ENCODE assay signal across 1 cellular context in the genomic region with DNA sequence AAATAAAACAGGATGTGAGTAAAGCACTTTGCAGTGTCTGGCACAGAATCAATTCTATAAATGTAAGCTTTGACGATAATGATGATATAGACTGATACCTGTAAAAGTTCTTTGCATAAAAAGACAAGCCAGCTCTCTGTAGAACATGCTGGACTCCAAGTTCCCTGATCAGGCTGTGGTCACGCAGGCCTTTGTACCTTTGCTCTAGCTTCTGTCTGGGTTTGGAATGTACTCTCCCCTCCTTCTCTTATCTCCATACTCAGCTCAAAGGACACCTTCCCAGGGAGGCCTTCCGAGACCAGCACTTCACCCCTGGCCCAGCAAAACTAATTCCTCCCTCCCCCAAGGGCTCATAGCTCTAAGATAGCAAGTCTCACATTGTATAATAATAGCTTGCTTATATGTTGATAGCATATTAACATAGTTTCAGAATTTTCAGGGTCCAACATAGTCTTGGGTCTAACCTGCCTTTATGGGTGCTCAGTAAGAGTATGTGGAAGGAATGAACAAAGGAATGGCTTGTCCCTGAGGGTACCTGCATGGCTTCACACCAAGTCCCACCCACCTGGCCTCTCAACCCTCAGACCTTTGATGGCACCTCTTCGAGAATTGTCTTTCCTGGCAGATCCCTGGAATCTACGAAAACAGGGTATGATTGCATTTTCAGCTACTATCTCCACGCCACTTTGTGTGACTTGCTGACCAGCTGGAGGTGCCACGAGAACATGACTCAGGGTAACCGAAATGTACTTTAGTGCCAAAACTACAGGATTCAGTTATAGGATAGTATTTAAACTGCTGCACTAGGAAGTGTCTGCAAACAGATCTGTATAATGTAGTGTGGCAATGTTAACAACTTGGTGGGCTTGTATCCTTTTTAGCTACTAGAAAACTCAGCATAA.
TF ChIP-seq lines count a peak whose summit lies in the region.

No MANE protein-coding gene starts in this region.

TF ChIP-seq in HepG2, 621 proteins besides CTCF, POLR2A, EP300 and RAD21 (continued from another document and continues in another):
- TF ChIP-seq, protein P1, sequence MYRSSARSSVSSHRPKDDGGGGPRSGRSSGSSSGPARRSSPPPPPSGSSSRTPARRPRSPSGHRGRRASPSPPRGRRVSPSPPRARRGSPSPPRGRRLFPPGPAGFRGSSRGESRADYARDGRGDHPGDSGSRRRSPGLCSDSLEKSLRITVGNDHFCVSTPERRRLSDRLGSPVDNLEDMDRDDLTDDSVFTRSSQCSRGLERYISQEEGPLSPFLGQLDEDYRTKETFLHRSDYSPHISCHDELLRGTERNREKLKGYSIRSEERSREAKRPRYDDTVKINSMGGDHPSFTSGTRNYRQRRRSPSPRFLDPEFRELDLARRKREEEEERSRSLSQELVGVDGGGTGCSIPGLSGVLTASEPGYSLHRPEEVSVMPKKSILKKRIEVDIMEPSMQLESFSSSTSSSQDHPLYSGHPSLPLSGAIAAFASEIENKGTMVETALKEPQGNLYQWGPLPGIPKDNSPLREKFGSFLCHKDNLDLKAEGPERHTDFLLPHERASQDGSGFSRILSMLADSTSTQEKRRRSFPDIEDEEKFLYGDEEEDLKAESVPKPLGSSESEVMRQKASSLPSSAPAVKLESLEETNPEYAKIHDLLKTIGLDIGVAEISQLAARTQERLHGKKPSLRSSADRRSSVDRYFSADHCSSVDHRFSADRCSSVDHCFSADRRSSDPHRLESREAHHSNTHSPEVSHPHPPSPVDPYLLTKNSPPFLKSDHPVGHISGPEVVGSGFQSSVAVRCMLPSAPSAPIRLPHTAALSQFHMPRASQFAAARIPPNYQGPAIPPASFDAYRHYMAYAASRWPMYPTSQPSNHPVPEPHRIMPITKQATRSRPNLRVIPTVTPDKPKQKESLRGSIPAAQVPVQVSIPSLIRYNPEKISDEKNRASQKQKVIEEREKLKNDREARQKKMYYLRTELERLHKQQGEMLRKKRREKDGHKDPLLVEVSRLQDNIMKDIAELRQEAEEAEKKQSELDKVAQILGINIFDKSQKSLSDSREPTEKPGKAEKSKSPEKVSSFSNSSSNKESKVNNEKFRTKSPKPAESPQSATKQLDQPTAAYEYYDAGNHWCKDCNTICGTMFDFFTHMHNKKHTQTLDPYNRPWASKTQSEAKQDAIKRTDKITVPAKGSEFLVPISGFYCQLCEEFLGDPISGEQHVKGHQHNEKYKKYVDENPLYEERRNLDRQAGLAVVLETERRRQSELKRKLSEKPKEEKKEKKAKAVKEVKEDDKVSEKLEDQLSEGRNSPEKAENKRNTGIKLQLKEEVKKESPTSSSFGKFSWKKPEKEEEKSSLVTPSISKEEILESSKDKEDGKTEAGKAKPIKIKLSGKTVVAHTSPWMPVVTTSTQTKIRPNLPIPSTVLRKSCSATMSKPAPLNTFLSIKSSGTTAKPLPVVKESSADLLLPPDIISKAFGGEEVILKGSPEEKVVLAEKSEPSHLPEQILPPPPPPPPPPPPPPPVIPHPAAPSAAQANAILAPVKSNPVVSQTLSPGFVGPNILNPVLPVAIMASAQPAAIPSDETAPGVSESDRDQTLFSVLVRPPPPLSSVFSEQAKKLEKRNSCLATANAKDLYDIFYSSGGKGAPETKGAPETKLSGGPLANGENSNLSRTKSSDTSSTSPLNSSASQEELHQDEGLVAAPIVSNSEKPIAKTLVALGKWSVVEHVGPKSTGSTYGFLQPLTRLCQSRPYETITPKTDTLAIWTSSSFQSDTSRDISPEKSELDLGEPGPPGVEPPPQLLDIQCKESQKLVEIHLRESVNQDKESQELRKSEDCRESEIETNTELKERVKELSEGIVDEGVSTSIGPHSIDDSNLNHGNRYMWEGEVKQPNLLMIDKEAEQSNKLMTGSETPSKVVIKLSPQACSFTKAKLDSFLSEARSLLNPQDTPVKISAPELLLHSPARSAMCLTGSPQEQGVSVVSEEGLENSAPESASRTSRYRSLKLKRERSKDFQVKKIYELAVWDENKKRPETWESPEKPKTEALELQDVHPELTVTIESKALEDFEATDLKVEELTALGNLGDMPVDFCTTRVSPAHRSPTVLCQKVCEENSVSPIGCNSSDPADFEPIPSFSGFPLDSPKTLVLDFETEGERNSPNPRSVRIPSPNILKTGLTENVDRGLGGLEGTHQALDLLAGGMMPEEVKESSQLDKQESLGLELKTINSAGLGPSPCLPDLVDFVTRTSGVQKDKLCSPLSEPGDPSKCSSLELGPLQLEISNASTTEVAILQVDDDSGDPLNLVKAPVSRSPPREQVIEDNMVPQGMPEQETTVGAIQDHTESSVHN (CRISPR knock-in tag; IDR thresholded peaks at IDR 0.05) = 0 out of 2 replicates have a peak, but pooled peaks have one; percentile 63
- TF ChIP-seq TBL1XR1 (IDR thresholded peaks at IDR 0.05; ENCODE audit: borderline replicate concordance, low read length, partially characterized antibody) (peak; percentile 62), ESRRA (CRISPR knock-in tag; IDR thresholded peaks at IDR 0.05; ENCODE audit: low read depth) (peak; percentile 80), E2F5 (CRISPR knock-in tag; conservative IDR thresholded peaks at IDR 0.05) (no peak), ZNF772 (CRISPR knock-in tag; IDR thresholded peaks at IDR 0.05) (no peak), ZNF768 (CRISPR knock-in tag; IDR thresholded peaks at IDR 0.05) (no peak), NKX3-1 (CRISPR knock-in tag; IDR thresholded peaks at IDR 0.05) (no peak), ZBTB37 (CRISPR knock-in tag; IDR thresholded peaks at IDR 0.05) (no peak; the same call in 1 of the 2 replicates), CBFB (CRISPR knock-in tag; IDR thresholded peaks at IDR 0.05) (peak; percentile 86), ZNF792 (CRISPR knock-in tag; IDR thresholded peaks at IDR 0.05) (peak; percentile 97), NPAS2 (CRISPR knock-in tag; IDR thresholded peaks at IDR 0.05; ENCODE audit: borderline replicate concordance) (no peak), KDM1A (CRISPR knock-in tag; IDR thresholded peaks at IDR 0.05) (no peak), ZNF709 (CRISPR knock-in tag; IDR thresholded peaks at IDR 0.05) (no peak), ZBTB46 (CRISPR knock-in tag; IDR thresholded peaks at IDR 0.05; ENCODE audit: borderline replicate concordance) (no peak), ZNF784 (CRISPR knock-in tag; IDR thresholded peaks at IDR 0.05; ENCODE audit: borderline replicate concordance) (no peak), MED13 (CRISPR knock-in tag; IDR thresholded peaks at IDR 0.05) (no peak)
- TF ChIP-seq, protein P2, sequence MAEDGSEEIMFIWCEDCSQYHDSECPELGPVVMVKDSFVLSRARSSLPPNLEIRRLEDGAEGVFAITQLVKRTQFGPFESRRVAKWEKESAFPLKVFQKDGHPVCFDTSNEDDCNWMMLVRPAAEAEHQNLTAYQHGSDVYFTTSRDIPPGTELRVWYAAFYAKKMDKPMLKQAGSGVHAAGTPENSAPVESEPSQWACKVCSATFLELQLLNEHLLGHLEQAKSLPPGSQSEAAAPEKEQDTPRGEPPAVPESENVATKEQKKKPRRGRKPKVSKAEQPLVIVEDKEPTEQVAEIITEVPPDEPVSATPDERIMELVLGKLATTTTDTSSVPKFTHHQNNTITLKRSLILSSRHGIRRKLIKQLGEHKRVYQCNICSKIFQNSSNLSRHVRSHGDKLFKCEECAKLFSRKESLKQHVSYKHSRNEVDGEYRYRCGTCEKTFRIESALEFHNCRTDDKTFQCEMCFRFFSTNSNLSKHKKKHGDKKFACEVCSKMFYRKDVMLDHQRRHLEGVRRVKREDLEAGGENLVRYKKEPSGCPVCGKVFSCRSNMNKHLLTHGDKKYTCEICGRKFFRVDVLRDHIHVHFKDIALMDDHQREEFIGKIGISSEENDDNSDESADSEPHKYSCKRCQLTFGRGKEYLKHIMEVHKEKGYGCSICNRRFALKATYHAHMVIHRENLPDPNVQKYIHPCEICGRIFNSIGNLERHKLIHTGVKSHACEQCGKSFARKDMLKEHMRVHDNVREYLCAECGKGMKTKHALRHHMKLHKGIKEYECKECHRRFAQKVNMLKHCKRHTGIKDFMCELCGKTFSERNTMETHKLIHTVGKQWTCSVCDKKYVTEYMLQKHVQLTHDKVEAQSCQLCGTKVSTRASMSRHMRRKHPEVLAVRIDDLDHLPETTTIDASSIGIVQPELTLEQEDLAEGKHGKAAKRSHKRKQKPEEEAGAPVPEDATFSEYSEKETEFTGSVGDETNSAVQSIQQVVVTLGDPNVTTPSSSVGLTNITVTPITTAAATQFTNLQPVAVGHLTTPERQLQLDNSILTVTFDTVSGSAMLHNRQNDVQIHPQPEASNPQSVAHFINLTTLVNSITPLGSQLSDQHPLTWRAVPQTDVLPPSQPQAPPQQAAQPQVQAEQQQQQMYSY (CRISPR knock-in tag; IDR thresholded peaks at IDR 0.05) = 0 out of 2 replicates have a peak, but pooled peaks have one; percentile 3
- TF ChIP-seq, protein P3, sequence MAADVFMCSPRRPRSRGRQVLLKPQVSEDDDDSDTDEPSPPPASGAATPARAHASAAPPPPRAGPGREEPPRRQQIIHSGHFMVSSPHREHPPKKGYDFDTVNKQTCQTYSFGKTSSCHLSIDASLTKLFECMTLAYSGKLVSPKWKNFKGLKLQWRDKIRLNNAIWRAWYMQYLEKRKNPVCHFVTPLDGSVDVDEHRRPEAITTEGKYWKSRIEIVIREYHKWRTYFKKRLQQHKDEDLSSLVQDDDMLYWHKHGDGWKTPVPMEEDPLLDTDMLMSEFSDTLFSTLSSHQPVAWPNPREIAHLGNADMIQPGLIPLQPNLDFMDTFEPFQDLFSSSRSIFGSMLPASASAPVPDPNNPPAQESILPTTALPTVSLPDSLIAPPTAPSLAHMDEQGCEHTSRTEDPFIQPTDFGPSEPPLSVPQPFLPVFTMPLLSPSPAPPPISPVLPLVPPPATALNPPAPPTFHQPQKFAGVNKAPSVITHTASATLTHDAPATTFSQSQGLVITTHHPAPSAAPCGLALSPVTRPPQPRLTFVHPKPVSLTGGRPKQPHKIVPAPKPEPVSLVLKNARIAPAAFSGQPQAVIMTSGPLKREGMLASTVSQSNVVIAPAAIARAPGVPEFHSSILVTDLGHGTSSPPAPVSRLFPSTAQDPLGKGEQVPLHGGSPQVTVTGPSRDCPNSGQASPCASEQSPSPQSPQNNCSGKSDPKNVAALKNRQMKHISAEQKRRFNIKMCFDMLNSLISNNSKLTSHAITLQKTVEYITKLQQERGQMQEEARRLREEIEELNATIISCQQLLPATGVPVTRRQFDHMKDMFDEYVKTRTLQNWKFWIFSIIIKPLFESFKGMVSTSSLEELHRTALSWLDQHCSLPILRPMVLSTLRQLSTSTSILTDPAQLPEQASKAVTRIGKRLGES (CRISPR knock-in tag; IDR thresholded peaks at IDR 0.05; ENCODE audit: borderline replicate concordance) = peak; percentile 96
- TF ChIP-seq, protein P4, sequence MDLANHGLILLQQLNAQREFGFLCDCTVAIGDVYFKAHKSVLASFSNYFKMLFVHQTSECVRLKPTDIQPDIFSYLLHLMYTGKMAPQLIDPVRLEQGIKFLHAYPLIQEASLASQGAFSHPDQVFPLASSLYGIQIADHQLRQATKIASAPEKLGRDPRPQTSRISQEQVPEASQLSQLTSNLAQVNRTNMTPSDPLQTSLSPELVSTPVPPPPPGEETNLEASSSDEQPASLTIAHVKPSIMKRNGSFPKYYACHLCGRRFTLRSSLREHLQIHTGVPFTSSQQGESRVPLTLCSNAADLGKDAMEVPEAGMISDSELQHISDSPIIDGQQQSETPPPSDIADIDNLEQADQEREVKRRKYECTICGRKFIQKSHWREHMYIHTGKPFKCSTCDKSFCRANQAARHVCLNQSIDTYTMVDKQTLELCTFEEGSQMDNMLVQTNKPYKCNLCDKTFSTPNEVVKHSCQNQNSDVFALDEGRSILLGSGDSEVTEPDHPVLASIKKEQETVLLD (CRISPR knock-in tag; IDR thresholded peaks at IDR 0.05; ENCODE audit: low read depth) = 0 out of 2 replicates have a peak, but pooled peaks have one; percentile 19
- TF ChIP-seq, protein P5, sequence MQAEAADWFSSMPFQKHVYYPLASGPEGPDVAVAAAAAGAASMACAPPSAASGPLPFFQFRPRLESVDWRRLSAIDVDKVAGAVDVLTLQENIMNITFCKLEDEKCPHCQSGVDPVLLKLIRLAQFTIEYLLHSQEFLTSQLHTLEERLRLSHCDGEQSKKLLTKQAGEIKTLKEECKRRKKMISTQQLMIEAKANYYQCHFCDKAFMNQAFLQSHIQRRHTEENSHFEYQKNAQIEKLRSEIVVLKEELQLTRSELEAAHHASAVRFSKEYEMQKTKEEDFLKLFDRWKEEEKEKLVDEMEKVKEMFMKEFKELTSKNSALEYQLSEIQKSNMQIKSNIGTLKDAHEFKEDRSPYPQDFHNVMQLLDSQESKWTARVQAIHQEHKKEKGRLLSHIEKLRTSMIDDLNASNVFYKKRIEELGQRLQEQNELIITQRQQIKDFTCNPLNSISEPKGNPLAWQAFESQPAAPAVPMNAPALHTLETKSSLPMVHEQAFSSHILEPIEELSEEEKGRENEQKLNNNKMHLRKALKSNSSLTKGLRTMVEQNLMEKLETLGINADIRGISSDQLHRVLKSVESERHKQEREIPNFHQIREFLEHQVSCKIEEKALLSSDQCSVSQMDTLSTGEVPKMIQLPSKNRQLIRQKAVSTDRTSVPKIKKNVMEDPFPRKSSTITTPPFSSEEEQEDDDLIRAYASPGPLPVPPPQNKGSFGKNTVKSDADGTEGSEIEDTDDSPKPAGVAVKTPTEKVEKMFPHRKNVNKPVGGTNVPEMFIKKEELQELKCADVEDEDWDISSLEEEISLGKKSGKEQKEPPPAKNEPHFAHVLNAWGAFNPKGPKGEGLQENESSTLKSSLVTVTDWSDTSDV (CRISPR knock-in tag; IDR thresholded peaks at IDR 0.05) = no peak
